Comparison of ENCODE assay signal across 21 cellular contexts in genomic region chr1:231847612-231848390, GRCh38.
"Had no signal": no experiment of that assay in that cellular context is flagged by ENCODE, and none has a peak within 500 bp of the region (broad histone marks: within the 10 kb centered on the region; RNA-seq: fewer than 3 reads in every experiment).

No MANE protein-coding gene starts in this region.

- ATAC-seq: activated CD4-positive, alpha-beta T cell treated with anti-CD3 and anti-CD28 coated beads for 36 hours; activated T-helper 17 cell treated with anti-CD3 and anti-CD28 coated beads, Interleukin-2, amount 50 U/mL, for 72 hours; K562; PC-3 had no signal

- H3K27me3 Mint-ChIP-seq: activated CD4-positive, alpha-beta memory T cell treated with anti-CD3 and anti-CD28 coated beads, Interleukin-2, amount 10 ng/mL, durations not matched to agents 7 days and 5 days; activated CD4-positive, alpha-beta T cell treated with anti-CD3 and anti-CD28 coated beads for 36 hours; activated naive CD8-positive, alpha-beta T cell; activated T-helper 17 cell treated with anti-CD3 and anti-CD28 coated beads, Interleukin-2, amount 50 U/mL, for 72 hours had no signal

- H3K4me3 ChIP-seq: K562 had no signal

- DNase-seq: activated CD4-positive, alpha-beta memory T cell treated with anti-CD3 and anti-CD28 coated beads, Interleukin-2, amount 10 ng/mL, durations not matched to agents 7 days and 5 days; activated CD4-positive, alpha-beta T cell treated with anti-CD3 and anti-CD28 coated beads for 36 hours; activated CD4-positive, alpha-beta T cell treated with anti-CD3 and anti-CD28 coated beads, Interleukin-2, amount 50 U/mL, for 1 hour; activated gamma-delta T cell; activated naive CD4-positive, alpha-beta T cell treated with anti-CD3 and anti-CD28 coated beads for 36 hours; activated T-cell treated with anti-CD3 and anti-CD28 coated beads for 4 hours; activated T-cell treated with anti-CD3 and anti-CD28 coated beads, Interleukin-2, amount 50 U/mL, for 48 hours; Karpas-422; NCI-H1092 treated with DMSO at 0.1 percent for 48 hours; NCI-H1436; NCI-H1694 treated with DMSO at 0.1 percent for 48 hours; NCI-H2081; NCI-H446; NCI-H524; PC-3; SIG-M5; WERI-Rb-1 had no signal

- H3K36me3 Mint-ChIP-seq: brain had no signal

- H3K4me3 Mint-ChIP-seq: activated CD4-positive, alpha-beta memory T cell treated with anti-CD3 and anti-CD28 coated beads, Interleukin-2, amount 10 ng/mL, durations not matched to agents 7 days and 5 days; activated CD4-positive, alpha-beta T cell treated with anti-CD3 and anti-CD28 coated beads for 36 hours; activated naive CD4-positive, alpha-beta T cell treated with anti-CD3 and anti-CD28 coated beads for 36 hours; activated naive CD8-positive, alpha-beta T cell; activated T-helper 17 cell treated with anti-CD3 and anti-CD28 coated beads, Interleukin-2, amount 50 U/mL, for 72 hours; brain had no signal

- H3K36me3 ChIP-seq: WERI-Rb-1 had no signal

- H3K9me3 Mint-ChIP-seq: activated CD4-positive, alpha-beta memory T cell treated with anti-CD3 and anti-CD28 coated beads, Interleukin-2, amount 10 ng/mL, durations not matched to agents 7 days and 5 days; activated naive CD4-positive, alpha-beta T cell treated with anti-CD3 and anti-CD28 coated beads for 36 hours; activated T-helper 17 cell treated with anti-CD3 and anti-CD28 coated beads, Interleukin-2, amount 50 U/mL, for 72 hours; brain had no signal

- H3K27ac Mint-ChIP-seq: activated CD4-positive, alpha-beta memory T cell treated with anti-CD3 and anti-CD28 coated beads, Interleukin-2, amount 10 ng/mL, durations not matched to agents 7 days and 5 days; activated CD4-positive, alpha-beta T cell treated with anti-CD3 and anti-CD28 coated beads for 36 hours; activated naive CD4-positive, alpha-beta T cell treated with anti-CD3 and anti-CD28 coated beads for 36 hours; activated naive CD8-positive, alpha-beta T cell; activated T-helper 17 cell treated with anti-CD3 and anti-CD28 coated beads, Interleukin-2, amount 50 U/mL, for 72 hours; brain had no signal

- H3K27ac ChIP-seq: WERI-Rb-1 had no signal
